Comparison of ENCODE assay signal across 8 cellular contexts in genomic region chr2:3223080-3223923, GRCh38.
DNase-seq lines count a peak whose midpoint lies in the region; ATAC-seq and TF ChIP-seq lines count a peak whose summit lies in the region.

No MANE protein-coding gene starts in this region.

- peak; percentile 40 to 80 (median 64) for DNase-seq in activated CD8-positive, alpha-beta memory T cell treated with anti-CD3 and anti-CD28 coated beads for 48 hours (ENCODE audit: low read depth in 2 of 3, low spot score in 2 of 3)
- DNase-seq in islet precursor cell (peak; percentile 53), NCI-H2107 treated with DMSO at 0.1 percent for 48 hours (lab: John Stamatoyannopoulos, UW; ENCODE audit: unreplicated experiment) (no peak), DMS 273 (lab: John Stamatoyannopoulos, UW; ENCODE audit: unreplicated experiment) (no peak), D341Med (ENCODE audit: low spot score) (no peak)
- peak; percentile 92 for DNase-seq in stimulated activated naive CD4-positive, alpha-beta T cell treated with Interleukin-2 at 50 U/mL for 16 hours (lab: John Stamatoyannopoulos, UW)

- ATAC-seq in HG03159 (IDR thresholded peaks at IDR 0.05; ENCODE audit: unreplicated experiment), result peak; percentile 94

- peak; percentile 27 for TF ChIP-seq POLR2A in GM19193 (IDR thresholded peaks at IDR 0.05; ENCODE audit: extremely low read depth, insufficient read depth, insufficient read length)

Comparison
In these comparisons a context has a peak if more than half of its experiments do, and no peak if none do; other contexts are left out.
1. DNase-seq: peak in activated CD8-positive, alpha-beta memory T cell treated with anti-CD3 and anti-CD28 coated beads for 48 hours (3 of 3), islet precursor cell (single experiment) and stimulated activated naive CD4-positive, alpha-beta T cell treated with Interleukin-2 at 50 U/mL for 16 hours (single experiment); none in NCI-H2107 treated with DMSO at 0.1 percent for 48 hours (single experiment), DMS 273 (single experiment) and D341Med (single experiment).